Comparison of ENCODE assay signal across 19 cellular contexts in genomic region chr5:139571543-139571942, GRCh38. TPM values are rescaled to one million over a fixed set of nuclear protein-coding genes. Genes with fewer than 3 reads are reported as not detected.
DNase-seq lines count a peak whose midpoint lies in the region; ATAC-seq and TF ChIP-seq lines count a peak whose summit lies in the region.
"Had no signal": no experiment of that assay in that cellular context is flagged by ENCODE, and none has a peak within 500 bp of the region (broad histone marks: within the 10 kb centered on the region; RNA-seq: fewer than 3 reads in every experiment).

No MANE protein-coding gene starts in this region.

- H3K4me3 ChIP-seq in SU-DHL-6 (ENCODE audit: insufficient read depth, low read length, poor library complexity, severe bottlenecking) (no peak overlapping the region), esophagus muscularis mucosa (no peak overlapping the region)
- H3K4me3 ChIP-seq: gastroesophageal sphincter, skin epidermis had no signal

- peaks cover 88% of the 10 kb centered on the region for H3K4me1 Mint-ChIP-seq in activated T-cell treated with anti-CD3 and anti-CD28 coated beads, Interleukin-2, amount 50 U/mL, for 72 hours (ENCODE audit: low read depth)
- peaks cover 35 to 63% of the 10 kb centered on the region in 2 donors for H3K4me1 Mint-ChIP-seq in effector memory CD8-positive, alpha-beta T cell (ENCODE audit: low read depth in 2 of 2)
- H3K4me1 Mint-ChIP-seq in stimulated activated effector memory CD8-positive, alpha-beta T cell treated with anti-CD3 and anti-CD28 coated beads, Interleukin-12 subunit alpha, Interleukin-12 subunit beta, amount 100 ng/mL, for 72 hours = peaks cover 51% of the 10 kb centered on the region

- H3K4me3 Mint-ChIP-seq in activated T-cell treated with anti-CD3 and anti-CD28 coated beads, Interleukin-2, amount 50 U/mL, for 72 hours = peak overlapping the region in 1 of 2 donors; percentile 13
- peak overlapping the region in 1 of 2 donors; percentile 49 for H3K4me3 Mint-ChIP-seq in effector memory CD8-positive, alpha-beta T cell
- H3K4me3 Mint-ChIP-seq in stimulated activated effector memory CD8-positive, alpha-beta T cell treated with anti-CD3 and anti-CD28 coated beads, Interleukin-12 subunit alpha, Interleukin-12 subunit beta, amount 100 ng/mL, for 72 hours = no peak overlapping the region

- H3K36me3 ChIP-seq in SU-DHL-6 (ENCODE audit: low read length) (0 out of 2 replicates have a peak, but pooled peaks cover 7% of the 10 kb centered on the region), esophagus muscularis mucosa (peaks cover 0 to 16% (median 8%) of the 10 kb centered on the region in 4 donors)

- TF ChIP-seq CTCF in SU-DHL-6 (IDR thresholded peaks at IDR 0.05; ENCODE audit: insufficient read depth, low read length, poor library complexity, severe bottlenecking) (no peak), esophagus muscularis mucosa (IDR thresholded peaks at IDR 0.05) (no peak)

- H3K27ac ChIP-seq in SU-DHL-6 (ENCODE audit: low read depth, low read length) (peak overlapping the region; percentile 38; the same call in 1 of the 2 replicates), esophagus muscularis mucosa (replicated peaks in 1 of 4) (no peak overlapping the region)
- H3K27ac ChIP-seq: gastroesophageal sphincter, skin epidermis had no signal

- H3K27me3 ChIP-seq in SU-DHL-6 (ENCODE audit: low read length) (no peaks in the 10 kb centered on the region), esophagus muscularis mucosa (no peaks in the 10 kb centered on the region)
- H3K27me3 ChIP-seq: gastroesophageal sphincter had no signal

- H3F3A ChIP-seq in SU-DHL-6 (ENCODE audit: insufficient read depth) = peaks cover 19% of the 10 kb centered on the region

- no peak for TF ChIP-seq POLR2A in esophagus muscularis mucosa (IDR thresholded peaks at IDR 0.05; ENCODE audit: low read depth)

- peak overlapping the region; percentile 18 for H3K4me2 ChIP-seq in SU-DHL-6 (ENCODE audit: low read depth, low read length, poor library complexity, severe bottlenecking)

- no peaks in the 10 kb centered on the region for H3K9me3 ChIP-seq in SU-DHL-6 (ENCODE audit: insufficient read depth, low read length)
- H3K9me3 ChIP-seq in esophagus muscularis mucosa = no peaks in the 10 kb centered on the region
- H3K9me3 ChIP-seq: gastroesophageal sphincter had no signal

- no peaks in the 10 kb centered on the region for H3K9me3 Mint-ChIP-seq in activated T-cell treated with anti-CD3 and anti-CD28 coated beads, Interleukin-2, amount 50 U/mL, for 72 hours
- no peaks in the 10 kb centered on the region for H3K9me3 Mint-ChIP-seq in effector memory CD8-positive, alpha-beta T cell
- no peaks in the 10 kb centered on the region for H3K9me3 Mint-ChIP-seq in stimulated activated effector memory CD8-positive, alpha-beta T cell treated with anti-CD3 and anti-CD28 coated beads, Interleukin-12 subunit alpha, Interleukin-12 subunit beta, amount 100 ng/mL, for 72 hours

- H3K27ac Mint-ChIP-seq in activated T-cell treated with anti-CD3 and anti-CD28 coated beads, Interleukin-2, amount 50 U/mL, for 72 hours = peak overlapping the region; percentile 88
- peak overlapping the region; percentile 0 to 25 for H3K27ac Mint-ChIP-seq in effector memory CD8-positive, alpha-beta T cell
- peak overlapping the region; percentile 13 for H3K27ac Mint-ChIP-seq in stimulated activated effector memory CD8-positive, alpha-beta T cell treated with anti-CD3 and anti-CD28 coated beads, Interleukin-12 subunit alpha, Interleukin-12 subunit beta, amount 100 ng/mL, for 72 hours

- no peaks in the 10 kb centered on the region for H3K27me3 Mint-ChIP-seq in activated T-cell treated with anti-CD3 and anti-CD28 coated beads, Interleukin-2, amount 50 U/mL, for 72 hours (ENCODE audit: low read depth)
- no peaks in the 10 kb centered on the region for H3K27me3 Mint-ChIP-seq in effector memory CD8-positive, alpha-beta T cell

- 66% methylated on average over 3 of the region's 3 CpGs for WGBS in esophagus muscularis mucosa

- CTCF ChIA-PET in HEK293T (lab: Yijun Ruan, JAX) = no interaction called here

- no peak for DNase-seq in activated T-cell treated with anti-CD3 and anti-CD28 coated beads, Interleukin-2, amount 50 U/mL, for 72 hours
- DNase-seq in activated T-cell treated with anti-CD3 and anti-CD28 coated beads, Interleukin-2, amount 50 U/mL, for 48 hours = no peak
- DNase-seq in effector memory CD8-positive, alpha-beta T cell = no peak
- no peak for DNase-seq in stimulated activated effector memory CD8-positive, alpha-beta T cell treated with anti-CD3 and anti-CD28 coated beads, Interleukin-12 subunit alpha, Interleukin-12 subunit beta, amount 100 ng/mL, for 72 hours (ENCODE audit: low spot score in 2 of 2)
- DNase-seq in HEK293T (ENCODE audit: extremely low spot score) = no peak
- no peak for DNase-seq in esophagus muscularis mucosa (ENCODE audit: extremely low spot score)
- no peak for DNase-seq in NCI-H774 (lab: John Stamatoyannopoulos, UW)
- DNase-seq: activated gamma-delta T cell, DMS53, GOT3, KG1, mesenchymal stem cell, NCI-H1694, NCI-H510A, substantia nigra had no signal

- intact Hi-C loops in esophagus muscularis mucosa (cut with DNase I) = no loop called here

- no peak for TF ChIP-seq EP300 in esophagus muscularis mucosa (IDR thresholded peaks at IDR 0.05)

- peaks cover 49 to 95% (median 88%) of the 10 kb centered on the region in 4 donors for H3K4me1 ChIP-seq in esophagus muscularis mucosa

- H3K9me2 ChIP-seq in SU-DHL-6 (replicated peaks; ENCODE audit: insufficient read depth, low read length) = no peaks in the 10 kb centered on the region

- no peak for ATAC-seq in activated T-cell treated with anti-CD3 and anti-CD28 coated beads, Interleukin-2, amount 50 U/mL, for 72 hours (replicated peaks in 1 of 2)
- ATAC-seq in effector memory CD8-positive, alpha-beta T cell (replicated peaks) = no peak
- ATAC-seq in stimulated activated effector memory CD8-positive, alpha-beta T cell treated with anti-CD3 and anti-CD28 coated beads, Interleukin-12 subunit alpha, Interleukin-12 subunit beta, amount 100 ng/mL, for 72 hours = no peak
- ATAC-seq: activated CD4-positive, CD25-positive, alpha-beta regulatory T cell treated with anti-CD3 and anti-CD28 coated beads, Interleukin-2, amount 50 U/mL, for 24 hours had no signal

- no peak overlapping the region for H2AFZ ChIP-seq in SU-DHL-6 (ENCODE audit: low read depth, low read length, severe bottlenecking)

- peaks cover 19% of the 10 kb centered on the region for H4K20me1 ChIP-seq in SU-DHL-6 (ENCODE audit: low read depth, low read length)

- H3K36me3 Mint-ChIP-seq in activated T-cell treated with anti-CD3 and anti-CD28 coated beads, Interleukin-2, amount 50 U/mL, for 72 hours (ENCODE audit: insufficient read depth in 2 of 2) = peaks cover 1 to 16% of the 10 kb centered on the region in 2 donors
- H3K36me3 Mint-ChIP-seq in effector memory CD8-positive, alpha-beta T cell (ENCODE audit: insufficient read depth) = peaks cover 46% of the 10 kb centered on the region
- peaks cover 93% of the 10 kb centered on the region for H3K36me3 Mint-ChIP-seq in stimulated activated effector memory CD8-positive, alpha-beta T cell treated with anti-CD3 and anti-CD28 coated beads, Interleukin-12 subunit alpha, Interleukin-12 subunit beta, amount 100 ng/mL, for 72 hours

- peaks cover 94% of the 10 kb centered on the region for H3K79me2 ChIP-seq in SU-DHL-6 (ENCODE audit: insufficient read depth, low read length)

- H3K9ac ChIP-seq in SU-DHL-6 (ENCODE audit: low read length) = no peak overlapping the region

- POLR2A ChIA-PET in HEK293T (lab: Yijun Ruan, JAX) = interaction anchor here (1.1 kb wide), 1 partner anchor 8 kb away, joined by 3 read pairs; no protein-coding TSS in a partner anchor

TF ChIP-seq in HEK293T, 16 proteins besides CTCF, POLR2A, EP300 and RAD21:
- TF ChIP-seq SUZ12 (IDR thresholded peaks at IDR 0.05) (no peak), ZNF384 (IDR thresholded peaks at IDR 0.05) (no peak), NFRKB (IDR thresholded peaks at IDR 0.05) (no peak), ARNT (IDR thresholded peaks at IDR 0.05) (no peak), L3MBTL2 (conservative IDR thresholded peaks at IDR 0.05) (no peak), CTBP1 (IDR thresholded peaks at IDR 0.05; ENCODE audit: borderline replicate concordance) (no peak), PKNOX1 (IDR thresholded peaks at IDR 0.05) (no peak), FOXA1 (IDR thresholded peaks at IDR 0.05) (no peak), LEF1 (IDR thresholded peaks at IDR 0.05; ENCODE audit: borderline replicate concordance) (no peak), HDGF (IDR thresholded peaks at IDR 0.05; ENCODE audit: borderline replicate concordance) (no peak), SP1 (IDR thresholded peaks at IDR 0.05) (no peak), ELF4 (IDR thresholded peaks at IDR 0.05) (no peak)

RNA-seq across cellular contexts. Expression of gene UBE2D2, which starts 10.4 kb away (rescaled TPM):
- total RNA-seq in activated T-cell treated with anti-CD3 and anti-CD28 coated beads, Interleukin-2, amount 50 U/mL, for 72 hours = 100 to 1,000 TPM; 315 to 342 TPM
- total RNA-seq in esophagus muscularis mucosa = 100 to 1,000 TPM in 1 of 4 donors, 10 to 100 TPM in 3; 86.9 to 104 (median 91.5) TPM

Comparison
In these comparisons a context has a peak if more than half of its experiments do, and no peak if none do; other contexts are left out.
1. H3K27ac Mint-ChIP-seq: peak in every context shown above with its lines; median percentile 88 in activated T-cell treated with anti-CD3 and anti-CD28 coated beads, Interleukin-2, amount 50 U/mL, for 72 hours; 13 in stimulated activated effector memory CD8-positive, alpha-beta T cell treated with anti-CD3 and anti-CD28 coated beads, Interleukin-12 subunit alpha, Interleukin-12 subunit beta, amount 100 ng/mL, for 72 hours; 12 in effector memory CD8-positive, alpha-beta T cell.